In the genomic region with DNA sequence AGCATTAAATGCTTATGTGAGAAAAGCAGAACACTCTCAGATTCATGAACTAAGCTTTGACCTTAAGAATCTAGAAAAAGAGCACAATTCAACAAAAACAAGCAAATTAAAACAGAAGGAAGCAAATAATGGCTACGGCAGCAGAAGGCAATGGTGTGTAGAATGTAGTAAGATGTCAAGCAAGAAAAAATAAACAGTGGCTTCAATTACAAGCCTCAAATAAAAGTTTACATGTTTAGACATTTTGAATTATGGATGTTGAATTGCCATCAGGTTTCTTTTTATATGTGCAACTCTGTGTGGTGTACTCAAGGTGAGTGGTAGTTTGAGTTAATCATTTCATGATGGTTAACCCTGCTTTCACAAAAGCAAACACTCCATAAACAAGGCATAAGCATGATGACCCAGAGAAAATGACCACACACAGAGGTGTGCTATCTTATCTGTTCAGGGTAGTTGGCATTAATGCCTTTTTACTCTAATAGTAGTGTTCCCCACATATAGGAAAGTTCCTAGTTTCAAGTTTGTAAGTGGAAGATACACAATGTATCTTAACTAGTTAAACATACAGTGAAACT, we compare ENCODE assay signal across 18 cellular contexts.
"Had no signal": no experiment of that assay in that cellular context is flagged by ENCODE, and none has a peak within 500 bp of the region (broad histone marks: within the 10 kb centered on the region; RNA-seq: fewer than 3 reads in every experiment).

No MANE protein-coding gene starts in this region.

- H3K27ac ChIP-seq: ascending aorta, foreskin keratinocyte, neural progenitor cell, stomach, thoracic aorta, upper lobe of right lung had no signal

- H3K27me3 ChIP-seq: ascending aorta, foreskin keratinocyte, neural progenitor cell, stomach, upper lobe of right lung had no signal

- H3K9me3 ChIP-seq: upper lobe of right lung had no signal

- FAIRE-seq: bronchial epithelial cell had no signal

- H3K36me3 ChIP-seq: ascending aorta, neural progenitor cell, stomach, thoracic aorta, upper lobe of right lung had no signal

- DNase-seq: activated CD4-positive, alpha-beta T cell treated with anti-CD3 and anti-CD28 coated beads, Interleukin-2, amount 50 U/mL, for 48 hours; activated CD4-positive, CD25-positive, alpha-beta regulatory T cell treated with anti-CD3 and anti-CD28 coated beads, Interleukin-2, amount 50 U/mL, for 72 hours; activated CD8-positive, alpha-beta memory T cell treated with anti-CD3 and anti-CD28 coated beads, Interleukin-2, amount 10 ng/mL, durations not matched to agents 7 days and 5 days; activated naive CD4-positive, alpha-beta T cell treated with anti-CD3 and anti-CD28 coated beads, Interleukin-2, amount 10 ng/mL, durations not matched to agents 7 days and 5 days; activated T-cell treated with anti-CD3 and anti-CD28 coated beads, Interleukin-2, amount 50 U/mL, for 1 hour; effector memory CD4-positive, alpha-beta T cell; foreskin keratinocyte; glutamatergic neuron; left colon; naive B cell; stimulated activated CD4-positive, alpha-beta T cell treated with anti-CD3 and anti-CD28 coated beads, Interleukin-2, amount 100 ng/mL, for 24 hours; stomach; T1000; upper lobe of right lung had no signal

- H3K4me1 ChIP-seq: ascending aorta, foreskin keratinocyte, neural progenitor cell, stomach, upper lobe of right lung had no signal

- H3K4me2 ChIP-seq: neural progenitor cell had no signal

- H3K4me3 ChIP-seq: ascending aorta, neural progenitor cell, stomach, thoracic aorta, upper lobe of right lung had no signal

- ATAC-seq: activated CD8-positive, alpha-beta memory T cell treated with anti-CD3 and anti-CD28 coated beads, Interleukin-2, amount 10 ng/mL, durations not matched to agents 7 days and 5 days; foreskin keratinocyte; left colon; upper lobe of right lung had no signal
